Comparison of ENCODE assay signal across 8 cellular contexts in genomic region chr11:64316620-64317324, GRCh38. TPM values are rescaled to one million over a fixed set of nuclear protein-coding genes. Genes with fewer than 3 reads are reported as not detected.
DNase-seq lines count a peak whose midpoint lies in the region; ATAC-seq, FAIRE-seq and TF ChIP-seq lines count a peak whose summit lies in the region.
"Not testable (repeated sequence)": the region's sequence is repeated elsewhere in the genome, so short reads cannot be mapped to it uniquely, and the experiment has no call there.

No MANE protein-coding gene starts in this region.

- not testable (repeated sequence) for H2AFZ ChIP-seq in Karpas-422 (ENCODE audit: low read length)
- peak overlapping the region; percentile 16 for H2AFZ ChIP-seq in endothelial cell of umbilical vein (ENCODE audit: low read depth, low read length)

- peaks cover 21% of the 10 kb centered on the region for H3K79me2 ChIP-seq in Karpas-422 (ENCODE audit: low read length)
- not testable (repeated sequence) for H3K79me2 ChIP-seq in endothelial cell of umbilical vein (ENCODE audit: control insufficient read depth, insufficient read depth, low read length)

- H3K4me1 ChIP-seq in Karpas-422 (ENCODE audit: low read length): peaks cover 44% of the 10 kb centered on the region
- not testable (repeated sequence) for H3K4me1 ChIP-seq in endothelial cell of umbilical vein (ENCODE audit: control insufficient read depth, extremely low read depth, insufficient read depth, low read length)
- H3K4me1 ChIP-seq in lower lobe of right lung: peaks cover 22% of the 10 kb centered on the region

- FAIRE-seq in RCC 7860 (lab: Jason Lieb, UNC); endothelial cell of umbilical vein (lab: Jason Lieb, UNC): not testable (repeated sequence)

- TF ChIP-seq CTCF in C4-2B (conservative IDR thresholded peaks at IDR 0.05); lower lobe of right lung (IDR thresholded peaks at IDR 0.05): not testable (repeated sequence)
- TF ChIP-seq CTCF in endothelial cell of umbilical vein (IDR thresholded peaks at IDR 0.05; ENCODE audit: extremely low read depth in 1 of 2, insufficient read depth in 1 of 2, low read depth in 1 of 2, low read length in 2 of 2): peak in 1 of 2 donors; percentile 20

- intact Hi-C loops in endothelial cell of umbilical vein (cut with micrococcal nuclease): loop anchor here (1.0 kb wide), 2 partner anchors 11 to 39 kb away; partner anchors contain the start of gene ESRRA
- intact Hi-C loops in lower lobe of right lung (cut with DNase I): not testable (repeated sequence)

- POLR2A ChIA-PET in endothelial cell of umbilical vein (lab: Charles Lee): interaction anchor here (1.2 to 2.1 kb wide), 3 partner anchors 12 to 26 kb away, joined by 4 to 6 read pairs (median 5); no protein-coding TSS in a partner anchor

- H4K20me1 ChIP-seq in Karpas-422 (ENCODE audit: insufficient read depth, low read depth, low read length); endothelial cell of umbilical vein (replicated peaks; ENCODE audit: control insufficient read depth, extremely low read depth, insufficient read depth, low read length): not testable (repeated sequence)

- H3K4me3 ChIP-seq in Karpas-422 (ENCODE audit: low read length) (peak overlapping the region; percentile 93), endothelial cell of umbilical vein (replicated peaks in 1 of 3; ENCODE audit: insufficient read depth in 1 of 3, low read depth in 1 of 3, low read length in 3 of 3) (peak overlapping the region; percentile 48 to 76 (median 75)), lower lobe of right lung (peak overlapping the region; percentile 92)

- H3K36me3 ChIP-seq in Karpas-422 (ENCODE audit: insufficient read depth, low read length): peaks cover 11% of the 10 kb centered on the region; the same call in 1 of the 2 replicates
- peaks cover 2 to 13% of the 10 kb centered on the region in 2 experiments for H3K36me3 ChIP-seq in endothelial cell of umbilical vein (ENCODE audit: control insufficient read depth in 2 of 2, extremely low read depth in 1 of 2, insufficient read depth in 2 of 2, low read length in 2 of 2)
- H3K36me3 ChIP-seq in lower lobe of right lung: peaks cover 36% of the 10 kb centered on the region

- dilution Hi-C loops in endothelial cell of umbilical vein (cut with MboI; ENCODE audit: extremely low pct_ligation_motif_present, low sequenced_read_pairs): not testable (repeated sequence)

- H3K4me2 ChIP-seq in Karpas-422 (ENCODE audit: low read depth, low read length, poor library complexity, severe bottlenecking) (peak overlapping the region; percentile 96), endothelial cell of umbilical vein (ENCODE audit: insufficient read depth, low read length) (peak overlapping the region; percentile 87)

- H3K9me2 ChIP-seq in Karpas-422 (replicated peaks; ENCODE audit: insufficient read depth, low read length): not testable (repeated sequence)

- not testable (repeated sequence) for H3K9me1 ChIP-seq in endothelial cell of umbilical vein (replicated peaks; ENCODE audit: control insufficient read depth, extremely low read depth, insufficient read depth, low read length)

- ATAC-seq in GM21367 (IDR thresholded peaks at IDR 0.05; ENCODE audit: unreplicated experiment): peak; percentile 14
- not testable (repeated sequence) for ATAC-seq in lower lobe of right lung

- H3K9me3 ChIP-seq in Karpas-422 (ENCODE audit: low read length); endothelial cell of umbilical vein (replicated peaks; ENCODE audit: control insufficient read depth, insufficient read depth, low read length); lower lobe of right lung: not testable (repeated sequence)

- CTCF ChIA-PET in endothelial cell of umbilical vein (lab: Charles Lee): interaction anchor here (0.9 to 3.6 kb wide), 12 partner anchors 10 to 132 kb away, joined by 4 to 72 read pairs (median 10); partner anchors contain the start of genes BAD, CATSPERZ, CCDC88B and ESRRA

- not testable (repeated sequence) for H3K27me3 ChIP-seq in Karpas-422 (ENCODE audit: low read length); endothelial cell of umbilical vein (ENCODE audit: control insufficient read depth in 2 of 2, insufficient read depth in 2 of 2, low read length in 2 of 2); lower lobe of right lung (ENCODE audit: low read depth)

- H3K27ac ChIP-seq in C4-2B (peak overlapping the region; percentile 95), Karpas-422 (ENCODE audit: low read length) (peak overlapping the region; percentile 81), endothelial cell of umbilical vein (ENCODE audit: insufficient read depth, low read depth, low read length) (peak overlapping the region; percentile 87), lower lobe of right lung (peak overlapping the region; percentile 100)

- not testable (repeated sequence) for TF ChIP-seq POLR2A in endothelial cell of umbilical vein (IDR thresholded peaks at IDR 0.05; ENCODE audit: low read depth, low read length)

- H3K9ac ChIP-seq in Karpas-422 (ENCODE audit: low read length): peak overlapping the region; percentile 94
- peak overlapping the region; percentile 77 for H3K9ac ChIP-seq in endothelial cell of umbilical vein (replicated peaks; ENCODE audit: extremely low read depth, insufficient read depth, low read length)

- BruUV-seq in endothelial cell of umbilical vein (replicated peaks; lab: Mats Ljungman, UMichigan): TSS peak; percentile 98

- DNase-seq in Karpas-422 (peak; percentile 78), RCC 7860 (ENCODE audit: low spot score) (peak; percentile 22)
- DNase-seq in activated effector memory CD4-positive, alpha-beta T cell treated with anti-CD3 and anti-CD28 coated beads, Interleukin-2, amount 50 U/mL, for 16 hours: peak; percentile 81
- not testable (repeated sequence) for DNase-seq in endothelial cell of umbilical vein (ENCODE audit: low read depth, low spot score); lower lobe of right lung
- peak; percentile 35 for DNase-seq in stimulated activated CD4-positive, alpha-beta T cell treated with anti-CD3 and anti-CD28 coated beads, Interleukin-1b, Interleukin-23, amount 100 ng/mL, for 48 hours

RNA-seq across cellular contexts. Expression of gene TRMT112, which starts 0.6 kb away (rescaled TPM):
- total RNA-seq in Karpas-422 (2014; rRNA removed; shearing (Covaris generic); ENCODE audit: low replicate concordance): 363 and 557 TPM in 2 replicates
- total RNA-seq in endothelial cell of umbilical vein (187 and 195 TPM in 2 replicates), lower lobe of right lung (178 TPM)
- polyA plus RNA-seq in endothelial cell of umbilical vein: 396 and 575 TPM in 2 replicates
- 303 and 337 TPM in 2 replicates for polyA plus RNA-seq in endothelial cell of umbilical vein (2011; cell fraction: cytosol; rRNA removed)
- 125 and 141 TPM in 2 replicates for polyA plus RNA-seq in endothelial cell of umbilical vein (2011; cell fraction: nucleus; rRNA removed)
- 274 and 288 TPM in 2 replicates for polyA plus RNA-seq in endothelial cell of umbilical vein (2012)
- 69.7 and 76.8 TPM in 2 replicates for polyA minus RNA-seq in endothelial cell of umbilical vein
- polyA minus RNA-seq in endothelial cell of umbilical vein (2011; cell fraction: cytosol; rRNA and poly(A)+ RNA removed): 147 TPM
- polyA minus RNA-seq in endothelial cell of umbilical vein (2011; cell fraction: nucleus; rRNA and poly(A)+ RNA removed): 14.4 and 23.9 TPM in 2 replicates

RNA-seq across cellular contexts. Expression of gene PRDX5, which starts 1.1 kb away (rescaled TPM):
- 205 and 428 TPM in 2 replicates for total RNA-seq in Karpas-422 (2014; rRNA removed; shearing (Covaris generic); ENCODE audit: low replicate concordance)
- total RNA-seq in endothelial cell of umbilical vein (199 and 202 TPM in 2 replicates), lower lobe of right lung (203 TPM)
- polyA plus RNA-seq in endothelial cell of umbilical vein: 647 and 709 TPM in 2 replicates
- 461 and 466 TPM in 2 replicates for polyA plus RNA-seq in endothelial cell of umbilical vein (2011; cell fraction: cytosol; rRNA removed)
- 139 and 150 TPM in 2 replicates for polyA plus RNA-seq in endothelial cell of umbilical vein (2011; cell fraction: nucleus; rRNA removed)
- polyA plus RNA-seq in endothelial cell of umbilical vein (2012): 296 and 368 TPM in 2 replicates
- polyA minus RNA-seq in endothelial cell of umbilical vein: 140 and 151 TPM in 2 replicates
- 201 TPM for polyA minus RNA-seq in endothelial cell of umbilical vein (2011; cell fraction: cytosol; rRNA and poly(A)+ RNA removed)
- 13.9 and 15.3 TPM in 2 replicates for polyA minus RNA-seq in endothelial cell of umbilical vein (2011; cell fraction: nucleus; rRNA and poly(A)+ RNA removed)

RNA-seq across cellular contexts. Expression of gene ESRRA, which starts 11.4 kb away (rescaled TPM):
- total RNA-seq in Karpas-422 (2014; rRNA removed; shearing (Covaris generic); ENCODE audit: low replicate concordance): 16.0 and 33.9 TPM in 2 replicates
- 37.4 and 38.0 TPM in 2 replicates for total RNA-seq in endothelial cell of umbilical vein
- 17.2 and 18.8 TPM in 2 replicates for polyA plus RNA-seq in endothelial cell of umbilical vein
- 13.8 and 18.9 TPM in 2 replicates for polyA plus RNA-seq in endothelial cell of umbilical vein (2011; cell fraction: cytosol; rRNA removed)
- polyA plus RNA-seq in endothelial cell of umbilical vein (2011; cell fraction: nucleus; rRNA removed): 19.8 and 22.3 TPM in 2 replicates
- polyA plus RNA-seq in endothelial cell of umbilical vein (2012): 15.0 and 26.5 TPM in 2 replicates
- polyA minus RNA-seq in endothelial cell of umbilical vein: 10.6 and 13.0 TPM in 2 replicates
- 45.9 TPM for polyA minus RNA-seq in endothelial cell of umbilical vein (2011; cell fraction: cytosol; rRNA and poly(A)+ RNA removed)
- polyA minus RNA-seq in endothelial cell of umbilical vein (2011; cell fraction: nucleus; rRNA and poly(A)+ RNA removed): 4.0 and 10.0 TPM in 2 replicates
- total RNA-seq in lower lobe of right lung: 47.9 TPM

RNA-seq across cellular contexts. Expression of gene CATSPERZ, which starts 16.6 kb away (rescaled TPM):
- not detected in 2 replicates for total RNA-seq in Karpas-422 (2014; rRNA removed; shearing (Covaris generic); ENCODE audit: low replicate concordance)
- not detected in 2 replicates for total RNA-seq in endothelial cell of umbilical vein
- 0.11 and 0.67 TPM in 2 replicates for polyA plus RNA-seq in endothelial cell of umbilical vein
- polyA plus RNA-seq in endothelial cell of umbilical vein (2011; cell fraction: cytosol; rRNA removed): 0.14 and 0.49 TPM in 2 replicates
- 0.48 TPM in 1 of 2 replicates, not detected in the other for polyA plus RNA-seq in endothelial cell of umbilical vein (2011; cell fraction: nucleus; rRNA removed)
- not detected in 2 replicates for polyA plus RNA-seq in endothelial cell of umbilical vein (2012)
- not detected in 2 replicates for polyA minus RNA-seq in endothelial cell of umbilical vein
- not detected for polyA minus RNA-seq in endothelial cell of umbilical vein (2011; cell fraction: cytosol; rRNA and poly(A)+ RNA removed)
- not detected in 2 replicates for polyA minus RNA-seq in endothelial cell of umbilical vein (2011; cell fraction: nucleus; rRNA and poly(A)+ RNA removed)
- total RNA-seq in lower lobe of right lung: not detected

RNA-seq across cellular contexts. Expression of gene CCDC88B, which starts 23.2 kb away (rescaled TPM):
- 34.9 and 88.2 TPM in 2 replicates for total RNA-seq in Karpas-422 (2014; rRNA removed; shearing (Covaris generic); ENCODE audit: low replicate concordance)
- total RNA-seq in endothelial cell of umbilical vein: 1.8 TPM in 2 replicates
- polyA plus RNA-seq in endothelial cell of umbilical vein: 2.7 and 3.7 TPM in 2 replicates
- polyA plus RNA-seq in endothelial cell of umbilical vein (2011; cell fraction: cytosol; rRNA removed): 2.0 and 2.8 TPM in 2 replicates
- polyA plus RNA-seq in endothelial cell of umbilical vein (2011; cell fraction: nucleus; rRNA removed): 1.1 and 2.2 TPM in 2 replicates
- 2.4 and 4.3 TPM in 2 replicates for polyA plus RNA-seq in endothelial cell of umbilical vein (2012)
- 0.23 and 0.73 TPM in 2 replicates for polyA minus RNA-seq in endothelial cell of umbilical vein
- 5.1 TPM for polyA minus RNA-seq in endothelial cell of umbilical vein (2011; cell fraction: cytosol; rRNA and poly(A)+ RNA removed)
- 0.29 and 0.77 TPM in 2 replicates for polyA minus RNA-seq in endothelial cell of umbilical vein (2011; cell fraction: nucleus; rRNA and poly(A)+ RNA removed)
- 40.0 TPM for total RNA-seq in lower lobe of right lung
